8 cellular contexts compared by ENCODE assay signal in the genomic region with DNA sequence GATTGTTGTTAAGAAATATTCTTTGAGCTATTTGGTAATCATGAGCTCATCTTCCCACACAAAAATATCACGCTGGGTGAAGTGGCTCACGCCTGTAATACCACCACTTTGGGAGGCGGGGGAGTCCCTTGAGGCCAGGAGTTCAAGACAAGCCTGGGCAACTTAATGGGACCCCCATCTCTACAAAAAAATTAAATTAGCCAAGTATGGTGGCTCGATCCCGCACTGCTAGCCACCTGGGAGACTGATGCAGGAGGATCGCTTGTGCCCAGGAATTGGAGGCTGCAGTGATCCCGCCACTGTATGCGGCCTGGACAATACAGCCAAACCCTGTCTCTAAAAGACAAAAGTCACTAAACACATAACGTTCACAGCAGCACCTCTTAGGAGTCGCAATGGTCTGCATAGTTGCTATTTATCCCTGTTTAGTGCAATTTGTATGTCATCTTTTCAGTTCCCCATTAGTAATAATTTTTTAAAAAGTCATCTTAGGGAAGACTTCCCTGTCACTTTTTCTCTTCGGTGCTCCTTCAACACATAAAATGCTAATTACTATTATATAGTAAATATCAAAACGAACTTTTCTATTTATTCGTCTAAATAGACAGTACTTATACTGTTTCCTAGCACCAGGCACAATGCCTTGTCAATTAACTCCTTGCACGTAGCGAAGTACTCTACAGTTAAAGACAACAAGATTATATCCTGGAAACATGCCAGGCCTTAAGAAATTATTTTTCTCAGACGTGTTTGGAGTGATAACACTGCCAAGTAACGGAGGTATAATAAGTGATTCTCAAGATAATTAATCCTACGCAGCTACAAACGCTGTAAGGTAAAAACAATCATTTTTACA. TPM values are rescaled to one million over a fixed set of nuclear protein-coding genes. Genes with fewer than 3 reads are reported as not detected.
DNase-seq lines count a peak whose midpoint lies in the region; ATAC-seq and TF ChIP-seq lines count a peak whose summit lies in the region.

No MANE protein-coding gene starts in this region.

- H3K4me3 Mint-ChIP-seq in nephron progenitor cell, result peak overlapping the region; percentile 98

- peak overlapping the region; percentile 98; the same call in 1 of the 2 replicates for H3K27ac ChIP-seq in SJSA1

- no peak for TF ChIP-seq CTCF in nephron progenitor cell (IDR thresholded peaks at IDR 0.05)

- no peaks in the 10 kb centered on the region for H3K27me3 ChIP-seq in SJSA1 (replicated peaks)
- no peaks in the 10 kb centered on the region for H3K27me3 ChIP-seq in endocrine pancreas (ENCODE audit: control insufficient read depth, insufficient read depth, low read length)

- H3K4me1 ChIP-seq in SJSA1 (replicated peaks) (peaks cover 9% of the 10 kb centered on the region; the same call in 1 of the 2 replicates), endocrine pancreas (ENCODE audit: control insufficient read depth, insufficient read depth, low read length) (peaks cover 44% of the 10 kb centered on the region)

- no peak for ATAC-seq in HG02884 (IDR thresholded peaks at IDR 0.05; ENCODE audit: unreplicated experiment)
- ATAC-seq in GM19397 (IDR thresholded peaks at IDR 0.05; ENCODE audit: unreplicated experiment), result no peak

- peaks cover 10% of the 10 kb centered on the region for H3K27me3 Mint-ChIP-seq in nephron progenitor cell (ENCODE audit: low read depth, poor library complexity)

- H3K9me3 ChIP-seq in SJSA1 (replicated peaks) (no peaks in the 10 kb centered on the region), endocrine pancreas (ENCODE audit: control insufficient read depth, low read length) (no peaks in the 10 kb centered on the region)

- H3K4me3 ChIP-seq in SJSA1 (peak overlapping the region; percentile 66), endocrine pancreas (ENCODE audit: control insufficient read depth, insufficient read depth, low read length) (peak overlapping the region; percentile 100)

- no peaks in the 10 kb centered on the region for H3K9me3 Mint-ChIP-seq in nephron progenitor cell

- H3K9ac ChIP-seq in endocrine pancreas (ENCODE audit: control insufficient read depth, insufficient read depth, low read length), result peak overlapping the region; percentile 93

- peaks cover 68% of the 10 kb centered on the region for H3K4me1 Mint-ChIP-seq in nephron progenitor cell

- H3K27ac Mint-ChIP-seq in nephron progenitor cell, result peak overlapping the region; percentile 71

- DNase-seq in activated effector memory CD4-positive, alpha-beta T cell treated with anti-CD3 and anti-CD28 coated beads, Interleukin-2, amount 50 U/mL, for 16 hours, result peak; percentile 64
- DNase-seq in activated effector memory CD4-positive, alpha-beta T cell treated with Interleukin-2 at 50 U/mL for 16 hours, result no peak
- no peak for DNase-seq in SJSA1 (ENCODE audit: low read depth in 1 of 2, low spot score in 2 of 2)
- DNase-seq in nephron progenitor cell, result no peak
- no peak for DNase-seq in 8988T

- H3K36me3 Mint-ChIP-seq in nephron progenitor cell (ENCODE audit: low read depth), result peaks cover 15% of the 10 kb centered on the region

- peaks cover 39% of the 10 kb centered on the region for H3K36me3 ChIP-seq in SJSA1
- H3K36me3 ChIP-seq in endocrine pancreas (ENCODE audit: control insufficient read depth, insufficient read depth, low read length), result no peaks in the 10 kb centered on the region

RNA-seq across cellular contexts. Expression of a gene that starts 1.1 kb away (rescaled TPM):
- total RNA-seq in SJSA1 (2014; rRNA removed; shearing (Covaris generic)), result 190 and 334 TPM in 2 replicates

RNA-seq across cellular contexts. Expression of a gene that starts 1.6 kb away (rescaled TPM):
- total RNA-seq in SJSA1 (2014; rRNA removed; shearing (Covaris generic)), result 9.7 and 14.9 TPM in 2 replicates

RNA-seq across cellular contexts. Expression of a gene that starts 6.6 kb away (rescaled TPM):
- total RNA-seq in SJSA1 (2014; rRNA removed; shearing (Covaris generic)), result not detected in 2 replicates

RNA-seq across cellular contexts. Expression of a gene that starts 36.2 kb away (rescaled TPM):
- total RNA-seq in SJSA1 (2014; rRNA removed; shearing (Covaris generic)), result 38.8 and 40.2 TPM in 2 replicates
